Comparison of ENCODE assay signal across 23 cellular contexts in the genomic region with DNA sequence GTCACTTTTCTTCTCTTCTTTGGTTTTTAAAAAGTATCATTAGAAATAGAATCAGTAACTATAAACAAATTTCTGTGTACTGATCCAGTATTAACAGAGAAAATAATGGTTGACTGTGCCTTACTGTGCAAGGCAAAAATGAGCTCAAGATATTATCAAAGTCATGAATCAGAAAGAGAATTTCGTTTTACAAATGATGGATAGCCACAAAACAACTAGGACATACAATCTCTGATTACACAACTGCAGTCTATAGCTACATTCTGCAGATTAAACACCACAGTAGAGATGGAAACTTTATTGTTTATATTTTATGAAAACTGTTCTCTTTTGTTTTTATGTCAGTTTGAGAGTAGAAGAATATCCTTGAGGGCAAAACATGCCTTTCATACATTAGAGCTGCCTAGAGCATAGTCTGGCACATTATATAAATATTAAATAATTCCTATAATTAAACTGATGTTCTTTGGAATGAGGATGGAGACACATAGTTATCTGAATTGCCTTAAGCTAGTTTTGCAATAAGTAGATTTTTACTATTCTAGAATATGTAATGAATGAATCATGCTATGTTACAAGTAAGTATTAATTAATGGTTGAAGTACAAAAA.
DNase-seq lines count a peak whose midpoint lies in the region; ATAC-seq, FAIRE-seq and TF ChIP-seq lines count a peak whose summit lies in the region.
"Had no signal": no experiment of that assay in that cellular context is flagged by ENCODE, and none has a peak within 500 bp of the region (broad histone marks: within the 10 kb centered on the region; RNA-seq: fewer than 3 reads in every experiment).

No MANE protein-coding gene starts in this region.

- H3K4me3 ChIP-seq in SK-N-MC (no peak overlapping the region), epithelial cell of esophagus (ENCODE audit: low read length) (no peak overlapping the region), mesenchymal stem cell (ENCODE audit: insufficient read depth in 1 of 2, low read depth in 1 of 2, low read length in 2 of 2) (no peak overlapping the region), small intestine (ENCODE audit: low read depth in 1 of 2, low read length in 2 of 2) (no peak overlapping the region), Peyer's patch (no peak overlapping the region)
- H3K4me3 ChIP-seq: HAP-1, MG63 had no signal

- no peaks in the 10 kb centered on the region for H3K79me1 ChIP-seq in mesenchymal stem cell (replicated peaks; ENCODE audit: low read length, poor library complexity, severe bottlenecking)

- peak overlapping the region; percentile 33; the same call in 1 of the 2 replicates for H3K27ac ChIP-seq in SK-N-MC
- H3K27ac ChIP-seq in mesenchymal stem cell (ENCODE audit: low read length, poor library complexity, severe bottlenecking) = no peak overlapping the region
- H3K27ac ChIP-seq in small intestine (ENCODE audit: low read depth in 1 of 2, low read length in 1 of 2) = no peak overlapping the region
- no peak overlapping the region for H3K27ac ChIP-seq in Peyer's patch
- H3K27ac ChIP-seq: RWPE1 had no signal

- TF ChIP-seq CTCF in epithelial cell of esophagus (IDR thresholded peaks at IDR 0.05; ENCODE audit: insufficient read depth, low read depth, low read length, missing control alignments) (no peak), Peyer's patch (IDR thresholded peaks at IDR 0.05) (no peak)

- H4K8ac ChIP-seq in mesenchymal stem cell (ENCODE audit: low read length) = no peak overlapping the region

- H3K9ac ChIP-seq in SK-N-MC (ENCODE audit: insufficient read length) = no peak overlapping the region
- no peak overlapping the region for H3K9ac ChIP-seq in mesenchymal stem cell (ENCODE audit: low read length)

- ATAC-seq in GM21367 (IDR thresholded peaks at IDR 0.05; ENCODE audit: unreplicated experiment) = no peak
- ATAC-seq in HG03108 (IDR thresholded peaks at IDR 0.05; ENCODE audit: unreplicated experiment) = no peak

- H2BK15ac ChIP-seq in mesenchymal stem cell (ENCODE audit: low read depth, poor library complexity, severe bottlenecking) = no peak overlapping the region

- H3K23ac ChIP-seq in mesenchymal stem cell (ENCODE audit: low read length in 2 of 2) = no peak overlapping the region

- H4K91ac ChIP-seq in mesenchymal stem cell (ENCODE audit: low read length) = no peak overlapping the region

- H2BK12ac ChIP-seq in mesenchymal stem cell (ENCODE audit: low read length in 2 of 2) = no peak overlapping the region

- H3K27me3 ChIP-seq in mesenchymal stem cell (ENCODE audit: control insufficient read depth in 1 of 2, insufficient read depth in 1 of 2, low read length in 2 of 2) = no peaks in the 10 kb centered on the region
- H3K27me3 ChIP-seq in small intestine (ENCODE audit: control insufficient read depth in 2 of 2, insufficient read depth in 2 of 2, low read length in 2 of 2) = no peaks in the 10 kb centered on the region
- H3K27me3 ChIP-seq in Peyer's patch = no peaks in the 10 kb centered on the region
- H3K27me3 ChIP-seq: MG63 had no signal

- H3K14ac ChIP-seq in mesenchymal stem cell (ENCODE audit: low read length in 2 of 2) = no peak overlapping the region

- DNase-seq in EH (ENCODE audit: low read depth) (peak; percentile 78), SK-N-MC (ENCODE audit: low read depth, low spot score) (no peak), epithelial cell of esophagus (ENCODE audit: low read depth) (peak; percentile 8), mesenchymal stem cell (peak; percentile 8), small intestine (no peak), Peyer's patch (no peak)
- DNase-seq: 8988T, ACHN, Calu3, DMS79 treated with DMSO at 0.1 percent for 48 hours, GOT3, KG1, MG63, NCI-H1694 treated with DMSO at 0.1 percent for 48 hours, NCI-H2081, NCI-H2227 treated with DMSO at 0.1 percent for 48 hours, NCI-H510A, NCI-H69, SHP77 had no signal

- H2AFZ ChIP-seq in mesenchymal stem cell (ENCODE audit: low read depth, low read length) = no peak overlapping the region

- no peaks in the 10 kb centered on the region for H3K36me3 ChIP-seq in SK-N-MC (ENCODE audit: insufficient read depth, low read length)
- H3K36me3 ChIP-seq in mesenchymal stem cell (ENCODE audit: control insufficient read depth in 1 of 2, insufficient read depth in 2 of 2, low read depth in 1 of 2, low read length in 2 of 2) = no peaks in the 10 kb centered on the region
- no peaks in the 10 kb centered on the region for H3K36me3 ChIP-seq in small intestine (ENCODE audit: control insufficient read depth in 2 of 2, insufficient read depth in 2 of 2, low read length in 2 of 2)
- H3K36me3 ChIP-seq in Peyer's patch = no peaks in the 10 kb centered on the region
- H3K36me3 ChIP-seq: HAP-1, MG63 had no signal

- H3K4ac ChIP-seq in mesenchymal stem cell (ENCODE audit: low read depth in 1 of 2, low read length in 2 of 2) = no peak overlapping the region

- no peak overlapping the region for H3K4me2 ChIP-seq in mesenchymal stem cell (ENCODE audit: low read length, poor library complexity, severe bottlenecking)

- no CpG with 5 or more reads among the region's 1 CpG for WGBS in mesenchymal stem cell
- 18 to 25% (median 21%) methylated on average over 1 of the region's 1 CpG for WGBS in small intestine, 3 donors

- no peak overlapping the region for H2AK5ac ChIP-seq in mesenchymal stem cell (ENCODE audit: low read length, severe bottlenecking)

- H3K4me1 ChIP-seq in mesenchymal stem cell (ENCODE audit: control insufficient read depth, insufficient read depth, low read depth, low read length) (no peaks in the 10 kb centered on the region), small intestine (ENCODE audit: control insufficient read depth in 2 of 2, insufficient read depth in 1 of 2, low read depth in 1 of 2, low read length in 1 of 2) (no peaks in the 10 kb centered on the region), Peyer's patch (no peaks in the 10 kb centered on the region)

- no peak for TF ChIP-seq POLR2A in Peyer's patch (IDR thresholded peaks at IDR 0.05)

- no peak overlapping the region for H2BK120ac ChIP-seq in mesenchymal stem cell (ENCODE audit: low read depth, low read length)

- FAIRE-seq in small intestine (lab: Jason Lieb, UNC) = no peak

- H3K9me3 ChIP-seq in SK-N-MC (ENCODE audit: low read depth, low read length) (no peaks in the 10 kb centered on the region; the same call in 1 of the 2 replicates), mesenchymal stem cell (ENCODE audit: control insufficient read depth, low read length) (peaks cover 5% of the 10 kb centered on the region), small intestine (ENCODE audit: control insufficient read depth, low read depth) (no peaks in the 10 kb centered on the region), Peyer's patch (no peaks in the 10 kb centered on the region)
- H3K9me3 ChIP-seq: HAP-1, MG63 had no signal

- H2BK5ac ChIP-seq in mesenchymal stem cell (ENCODE audit: low read depth, low read length, poor library complexity, severe bottlenecking) = no peak overlapping the region

- H3K18ac ChIP-seq in mesenchymal stem cell (ENCODE audit: low read depth in 1 of 2, low read length in 2 of 2) = no peak overlapping the region

Comparison
In these comparisons a context has a peak if more than half of its experiments do, and no peak if none do; other contexts are left out.
1. DNase-seq: peak in EH (single experiment), epithelial cell of esophagus (single experiment) and mesenchymal stem cell (single experiment); none in SK-N-MC (single experiment), small intestine (single experiment) and Peyer's patch (0 of 3).